ENCODE assay signal across 24 cellular contexts in genomic region chr10:12973149-12973718, GRCh38.
"Had no signal": no experiment of that assay in that cellular context is flagged by ENCODE, and none has a peak within 500 bp of the region (broad histone marks: within the 10 kb centered on the region; RNA-seq: fewer than 3 reads in every experiment).

No MANE protein-coding gene starts in this region.

- H3K4me1 Mint-ChIP-seq: activated B cell treated with CpG ODN at 0.5 μM for 24 hours; activated CD4-positive, alpha-beta T cell treated with anti-CD3 and anti-CD28 coated beads for 36 hours; natural killer cell had no signal

- H3K27ac ChIP-seq: brain microvascular endothelial cell, neutrophil, ovary, psoas muscle, right atrium auricular region, upper lobe of right lung had no signal

- DNase-seq: activated B cell treated with CpG ODN at 0.5 μM for 24 hours; activated CD4-positive, alpha-beta T cell treated with anti-CD3 and anti-CD28 coated beads for 36 hours; activated CD4-positive, alpha-beta T cell treated with anti-CD3 and anti-CD28 coated beads, Interleukin-2, amount 50 U/mL, for 4 hours; activated CD8-positive, alpha-beta memory T cell treated with anti-CD3 and anti-CD28 coated beads for 24 hours; activated CD8-positive, alpha-beta memory T cell treated with anti-CD3 and anti-CD28 coated beads, Interleukin-2, amount 50 U/mL, for 4 hours; activated naive CD4-positive, alpha-beta T cell treated with Interleukin-2 at 50 U/mL for 16 hours; activated T-cell treated with anti-CD3 and anti-CD28 coated beads, Interleukin-2, amount 50 U/mL, for 4 hours; anterior cingulate cortex; brain microvascular endothelial cell; caudate nucleus; effector memory CD4-positive, alpha-beta T cell; hippocampal formation; left colon; natural killer cell; ovary; psoas muscle; stimulated activated CD4-positive, alpha-beta T cell treated with anti-CD3 and anti-CD28 coated beads, Interleukin-4, amount 100 ng/mL, for 24 hours; stimulated activated naive CD8-positive, alpha-beta T cell treated with anti-CD3 and anti-CD28 coated beads, Interleukin-15, Interleukin-2, amounts not matched to agents 100 U/mL and 50 U/mL, for 24 hours; T-helper 9 cell; upper lobe of right lung had no signal

- H3K4me3 ChIP-seq: ovary, psoas muscle, right atrium auricular region, upper lobe of right lung had no signal

- H3K36me3 Mint-ChIP-seq: memory B cell, natural killer cell had no signal

- ATAC-seq: activated CD4-positive, alpha-beta T cell treated with anti-CD3 and anti-CD28 coated beads for 36 hours; activated T-cell treated with anti-CD3 and anti-CD28 coated beads, Interleukin-2, amount 50 U/mL, for 4 hours; left colon; natural killer cell; psoas muscle; stimulated activated naive CD8-positive, alpha-beta T cell treated with anti-CD3 and anti-CD28 coated beads, Interleukin-15, Interleukin-2, amounts not matched to agents 100 U/mL and 50 U/mL, for 24 hours; upper lobe of right lung had no signal

- H3K4me3 Mint-ChIP-seq: activated B cell treated with CpG ODN at 0.5 μM for 24 hours; activated CD4-positive, alpha-beta T cell treated with anti-CD3 and anti-CD28 coated beads for 36 hours; activated T-cell treated with anti-CD3 and anti-CD28 coated beads, Interleukin-2, amount 50 U/mL, for 4 hours; memory B cell; natural killer cell had no signal

- H3K9me3 ChIP-seq: neutrophil, ovary, upper lobe of right lung had no signal

- H3K27me3 ChIP-seq: brain microvascular endothelial cell, neutrophil, ovary, right atrium auricular region, upper lobe of right lung had no signal

- H3K27ac Mint-ChIP-seq: activated B cell treated with CpG ODN at 0.5 μM for 24 hours; activated CD4-positive, alpha-beta T cell treated with anti-CD3 and anti-CD28 coated beads for 36 hours; activated T-helper 2 cell treated with anti-CD3 and anti-CD28 coated beads, Interferon-gamma antibody, Interleukin-2, Interleukin-4, amounts not matched to agents 10 μg/mL and 5 μg/mL and 100 μg/mL, durations not matched to agents 14 hours and 24 hours and 36 hours; memory B cell; natural killer cell had no signal

- H3K36me3 ChIP-seq: brain microvascular endothelial cell, neutrophil, ovary, right atrium auricular region, upper lobe of right lung had no signal

- H3K4me1 ChIP-seq: psoas muscle, right atrium auricular region, upper lobe of right lung had no signal
